14 cellular contexts compared by ENCODE assay signal in the genomic region with DNA sequence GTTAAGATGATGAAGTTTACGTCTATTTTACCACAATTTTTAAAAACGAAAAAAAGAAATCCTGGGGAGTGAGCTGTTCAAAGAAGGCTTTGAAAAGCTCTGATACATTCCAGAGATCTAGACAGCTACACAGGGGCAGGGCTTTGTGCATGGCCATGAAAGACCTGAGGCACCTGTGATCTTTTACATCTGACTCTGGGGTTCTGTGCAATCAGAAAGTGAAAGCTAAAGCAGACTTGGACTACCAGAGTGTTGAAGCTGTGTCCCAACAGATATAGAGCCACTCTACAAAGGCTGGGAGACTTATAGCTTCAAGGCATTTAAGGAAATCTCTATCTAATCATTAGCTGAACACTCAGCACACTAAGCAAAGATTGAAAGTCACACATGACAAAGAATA. TPM values are rescaled to one million over a fixed set of nuclear protein-coding genes. Genes with fewer than 3 reads are reported as not detected.
A peak's percentile ranks its signal among the peaks of the same experiment; 100 is the strongest.
DNase-seq lines count a peak whose midpoint lies in the region; ATAC-seq lines count a peak whose summit lies in the region.
"Had no signal": no experiment of that assay in that cellular context is flagged by ENCODE, and none has a peak within 500 bp of the region (broad histone marks: within the 10 kb centered on the region; RNA-seq: fewer than 3 reads in every experiment).

No MANE protein-coding gene starts in this region.

- peak; percentile 56 for ATAC-seq in GM18858 (IDR thresholded peaks at IDR 0.05; ENCODE audit: unreplicated experiment)
- ATAC-seq in GM21528 (IDR thresholded peaks at IDR 0.05; ENCODE audit: low FRiP score, unreplicated experiment), result peak; percentile 71
- ATAC-seq in HG03159 (IDR thresholded peaks at IDR 0.05; ENCODE audit: unreplicated experiment), result peak; percentile 77
- ATAC-seq in left colon, result no peak
- ATAC-seq: gastroesophageal sphincter had no signal

- peaks cover 29% of the 10 kb centered on the region for H3K27me3 Mint-ChIP-seq in activated CD4-positive, alpha-beta memory T cell treated with anti-CD3 and anti-CD28 coated beads for 36 hours

- H3K4me3 Mint-ChIP-seq in activated CD4-positive, alpha-beta memory T cell treated with anti-CD3 and anti-CD28 coated beads for 36 hours, result no peak overlapping the region
- H3K4me3 Mint-ChIP-seq: activated CD4-positive, alpha-beta T cell treated with anti-CD3 and anti-CD28 coated beads, Interleukin-2, amount 10 ng/mL, durations not matched to agents 7 days and 5 days had no signal

- CTCF ChIA-PET in activated CD4-positive, alpha-beta memory T cell treated with anti-CD3 and anti-CD28 coated beads for 36 hours (lab: Charles Lee), result interaction anchor here (0.9 to 1.3 kb wide), 2 partner anchors 38 to 53 kb away, joined by 3 to 4 read pairs; no protein-coding TSS in a partner anchor

- H3K27ac Mint-ChIP-seq in activated CD4-positive, alpha-beta memory T cell treated with anti-CD3 and anti-CD28 coated beads for 36 hours, result no peak overlapping the region
- H3K27ac Mint-ChIP-seq: activated CD4-positive, alpha-beta T cell treated with anti-CD3 and anti-CD28 coated beads, Interleukin-2, amount 10 ng/mL, durations not matched to agents 7 days and 5 days; naive B cell had no signal

- POLR2A ChIA-PET in activated CD4-positive, alpha-beta memory T cell treated with anti-CD3 and anti-CD28 coated beads for 36 hours (lab: Charles Lee), result no interaction called here

- DNase-seq in iPS-NIHi7 (ENCODE audit: extremely low spot score) (peak; percentile 2), mesenteric fat pad (ENCODE audit: low spot score) (no peak), left colon (no peak), activated gamma-delta T cell treated with Interleukin-2 at 50 U/mL for 16 hours (no peak)
- no peak for DNase-seq in activated CD4-positive, alpha-beta memory T cell treated with anti-CD3 and anti-CD28 coated beads for 36 hours
- DNase-seq: activated CD4-positive, alpha-beta T cell treated with anti-CD3 and anti-CD28 coated beads, Interleukin-2, amount 10 ng/mL, durations not matched to agents 7 days and 5 days; activated naive CD4-positive, alpha-beta T cell; effector memory CD4-positive, alpha-beta T cell; naive B cell; Peyer's patch had no signal

- no peaks in the 10 kb centered on the region for H3K4me1 Mint-ChIP-seq in activated CD4-positive, alpha-beta memory T cell treated with anti-CD3 and anti-CD28 coated beads for 36 hours (ENCODE audit: low read depth)
- H3K4me1 Mint-ChIP-seq: activated CD4-positive, alpha-beta T cell treated with anti-CD3 and anti-CD28 coated beads, Interleukin-2, amount 10 ng/mL, durations not matched to agents 7 days and 5 days; naive B cell had no signal

- H3K9me3 Mint-ChIP-seq in activated CD4-positive, alpha-beta memory T cell treated with anti-CD3 and anti-CD28 coated beads for 36 hours, result peaks cover 8% of the 10 kb centered on the region
- H3K9me3 Mint-ChIP-seq: activated CD4-positive, alpha-beta T cell treated with anti-CD3 and anti-CD28 coated beads, Interleukin-2, amount 10 ng/mL, durations not matched to agents 7 days and 5 days had no signal

- H3K36me3 Mint-ChIP-seq in activated CD4-positive, alpha-beta memory T cell treated with anti-CD3 and anti-CD28 coated beads for 36 hours, result no peaks in the 10 kb centered on the region

- intact Hi-C loops in left colon (cut with DNase I, micrococcal nuclease), result no loop called here
- intact Hi-C loops in activated CD4-positive, alpha-beta memory T cell treated with anti-CD3 and anti-CD28 coated beads for 36 hours (cut with micrococcal nuclease), result no loop called here

RNA-seq across cellular contexts. Expression of a gene that starts 34.1 kb away (rescaled TPM):
- total RNA-seq in mesenteric fat pad (3.6 TPM), left colon (1 to 10 TPM; 2.5 to 2.7 TPM)
- total RNA-seq in activated CD4-positive, alpha-beta memory T cell treated with anti-CD3 and anti-CD28 coated beads for 36 hours, result under 1 TPM; 0.17 to 0.40 TPM
